Comparison of ENCODE assay signal across 9 cellular contexts in genomic region chr13:41942462-41943094, GRCh38. TPM values are rescaled to one million over a fixed set of nuclear protein-coding genes. Genes with fewer than 3 reads are reported as not detected.
DNase-seq lines count a peak whose midpoint lies in the region; ATAC-seq and TF ChIP-seq lines count a peak whose summit lies in the region.
"Had no signal": no experiment of that assay in that cellular context is flagged by ENCODE, and none has a peak within 500 bp of the region (broad histone marks: within the 10 kb centered on the region; RNA-seq: fewer than 3 reads in every experiment).

No MANE protein-coding gene starts in this region.

- H3K79me2 ChIP-seq in hepatocyte, result peaks cover 41% of the 10 kb centered on the region

- H3K27me3 Mint-ChIP-seq in HFFc6 (ENCODE audit: insufficient read depth), result no peaks in the 10 kb centered on the region
- no peaks in the 10 kb centered on the region for H3K27me3 Mint-ChIP-seq in stimulated activated naive B cell treated with anti-CD40 and anti-IgM and Interleukin-4, amounts not matched to agents 10 μg/mL and 1 μg/mL and 100 μg/mL, for 72 hours
- H3K27me3 Mint-ChIP-seq: activated CD4-positive, alpha-beta T cell treated with anti-CD3 and anti-CD28 coated beads, Interleukin-2, amount 10 ng/mL, durations not matched to agents 7 days and 5 days had no signal

- H3K9me3 Mint-ChIP-seq in HFFc6, result no peaks in the 10 kb centered on the region
- peaks cover 9 to 16% of the 10 kb centered on the region in 2 donors for H3K9me3 Mint-ChIP-seq in stimulated activated naive B cell treated with anti-CD40 and anti-IgM and Interleukin-4, amounts not matched to agents 10 μg/mL and 1 μg/mL and 100 μg/mL, for 72 hours

- no peaks in the 10 kb centered on the region for H4K20me1 ChIP-seq in hepatocyte (ENCODE audit: insufficient read depth, poor library complexity, severe bottlenecking)

- WGBS in hepatocyte (ENCODE audit: low lambda C conversion rate, missing lambda C conversion rate), result 100% methylated on average over 2 of the region's 2 CpGs

- H3K27ac Mint-ChIP-seq in HFFc6, result no peak overlapping the region
- H3K27ac Mint-ChIP-seq in stimulated activated naive B cell treated with anti-CD40 and anti-IgM and Interleukin-4, amounts not matched to agents 10 μg/mL and 1 μg/mL and 100 μg/mL, for 72 hours, result no peak overlapping the region
- H3K27ac Mint-ChIP-seq: activated CD4-positive, alpha-beta T cell treated with anti-CD3 and anti-CD28 coated beads, Interleukin-2, amount 10 ng/mL, durations not matched to agents 7 days and 5 days had no signal

- H3K36me3 ChIP-seq in WERI-Rb-1, result no peaks in the 10 kb centered on the region
- no peaks in the 10 kb centered on the region for H3K36me3 ChIP-seq in hepatocyte (replicated peaks; ENCODE audit: insufficient read depth, low read depth)

- TF ChIP-seq CTCF in AG09309 (IDR thresholded peaks at IDR 0.05; ENCODE audit: control insufficient read depth, insufficient read depth, low read depth, low read length, missing control alignments), result peak; percentile 56
- TF ChIP-seq CTCF in HFFc6 (IDR thresholded peaks at IDR 0.05), result peak; percentile 64
- no peak for TF ChIP-seq CTCF in WERI-Rb-1 (IDR thresholded peaks at IDR 0.05; ENCODE audit: low read depth, low read length)
- TF ChIP-seq CTCF in hepatocyte (IDR thresholded peaks at IDR 0.05; ENCODE audit: poor library complexity), result peak; percentile 23

- no peak overlapping the region for H2AFZ ChIP-seq in hepatocyte

- peaks cover 17% of the 10 kb centered on the region; the same call in 1 of the 2 replicates for H3K4me1 Mint-ChIP-seq in HFFc6 (ENCODE audit: low read depth)
- H3K4me1 Mint-ChIP-seq in stimulated activated naive B cell treated with anti-CD40 and anti-IgM and Interleukin-4, amounts not matched to agents 10 μg/mL and 1 μg/mL and 100 μg/mL, for 72 hours, result no peaks in the 10 kb centered on the region

- no peak for DNase-seq in AG09309 (ENCODE audit: low read depth)
- peak; percentile 62 for DNase-seq in HFFc6
- DNase-seq in WERI-Rb-1, result peak; percentile 16
- DNase-seq in hepatocyte (ENCODE audit: low spot score), result peak; percentile 52
- no peak for DNase-seq in stimulated activated CD4-positive, alpha-beta T cell treated with anti-CD3 and anti-CD28 coated beads, Interleukin-15, amount 100 ng/mL, for 24 hours
- DNase-seq in SKM-1 (lab: John Stamatoyannopoulos, UW; ENCODE audit: unreplicated experiment), result no peak
- no peak for DNase-seq in stimulated activated naive B cell treated with anti-CD40 and anti-IgM and Interleukin-4, amounts not matched to agents 10 μg/mL and 1 μg/mL and 100 μg/mL, for 72 hours
- DNase-seq: activated CD4-positive, alpha-beta T cell treated with anti-CD3 and anti-CD28 coated beads, Interleukin-2, amount 10 ng/mL, durations not matched to agents 7 days and 5 days had no signal

- peaks cover 34% of the 10 kb centered on the region for H3K36me3 Mint-ChIP-seq in HFFc6 (ENCODE audit: low read depth)
- peaks cover 36 to 42% of the 10 kb centered on the region in 2 donors for H3K36me3 Mint-ChIP-seq in stimulated activated naive B cell treated with anti-CD40 and anti-IgM and Interleukin-4, amounts not matched to agents 10 μg/mL and 1 μg/mL and 100 μg/mL, for 72 hours

- H3K27me3 ChIP-seq in WERI-Rb-1 (ENCODE audit: insufficient read depth, low read depth, severe bottlenecking) (no peaks in the 10 kb centered on the region), hepatocyte (no peaks in the 10 kb centered on the region)

- H3K4me3 ChIP-seq in AG09309 (ENCODE audit: control insufficient read depth, low read depth, low read length), result no peak overlapping the region
- no peak overlapping the region for H3K4me3 ChIP-seq in WERI-Rb-1 (ENCODE audit: low read depth, low read length)
- H3K4me3 ChIP-seq in hepatocyte, result no peak overlapping the region

- H3K27ac ChIP-seq in WERI-Rb-1, result no peak overlapping the region
- no peak overlapping the region for H3K27ac ChIP-seq in hepatocyte

- no peak overlapping the region for H3K4me3 Mint-ChIP-seq in HFFc6
- no peak overlapping the region for H3K4me3 Mint-ChIP-seq in stimulated activated naive B cell treated with anti-CD40 and anti-IgM and Interleukin-4, amounts not matched to agents 10 μg/mL and 1 μg/mL and 100 μg/mL, for 72 hours
- H3K4me3 Mint-ChIP-seq: activated CD4-positive, alpha-beta T cell treated with anti-CD3 and anti-CD28 coated beads, Interleukin-2, amount 10 ng/mL, durations not matched to agents 7 days and 5 days had no signal

- H3K9me3 ChIP-seq in WERI-Rb-1 (ENCODE audit: severe bottlenecking), result no peaks in the 10 kb centered on the region
- H3K9me3 ChIP-seq in hepatocyte (ENCODE audit: low read depth), result peaks cover 3% of the 10 kb centered on the region

- H3K4me2 ChIP-seq in hepatocyte, result no peak overlapping the region

- H3K9me2 ChIP-seq in hepatocyte (replicated peaks; ENCODE audit: insufficient read depth), result no peaks in the 10 kb centered on the region

- ATAC-seq in HG02884 (IDR thresholded peaks at IDR 0.05; ENCODE audit: unreplicated experiment), result no peak
- ATAC-seq in stimulated activated naive B cell treated with anti-CD40 and anti-IgM and Interleukin-4, amounts not matched to agents 10 μg/mL and 1 μg/mL and 100 μg/mL, for 72 hours (replicated peaks), result no peak

- no peaks in the 10 kb centered on the region for H3K4me1 ChIP-seq in hepatocyte (ENCODE audit: insufficient read depth)

RNA-seq across cellular contexts. Expression of gene VWA8, which starts 18.3 kb away (rescaled TPM):
- 10 to 100 TPM; 11.3 to 14.7 (median 13.8) TPM for total RNA-seq in HFFc6 (2021; fragmentation: NEBNext Ultra II Directional; extraction: Animal tissue kit (Norgen Biotek cat#: 25700))
- 19.5 and 26.6 TPM in 2 replicates for total RNA-seq in hepatocyte
- polyA plus RNA-seq in hepatocyte, result 3.3 and 4.9 TPM in 2 replicates

Comparison
In these comparisons a context has a peak if more than half of its experiments do, and no peak if none do; other contexts are left out.
1. DNase-seq: peak in HFFc6 (single experiment), WERI-Rb-1 (single experiment) and hepatocyte (single experiment); none in AG09309 (single experiment), stimulated activated CD4-positive, alpha-beta T cell treated with anti-CD3 and anti-CD28 coated beads, Interleukin-15, amount 100 ng/mL, for 24 hours (single experiment), SKM-1 (single experiment) and stimulated activated naive B cell treated with anti-CD40 and anti-IgM and Interleukin-4, amounts not matched to agents 10 μg/mL and 1 μg/mL and 100 μg/mL, for 72 hours (single experiment).